Comparison of ENCODE assay signal across 8 cellular contexts in genomic region chrX:72126539-72127140, GRCh38. TPM values are rescaled to one million over a fixed set of nuclear protein-coding genes. Genes with fewer than 3 reads are reported as not detected.
DNase-seq lines count a peak whose midpoint lies in the region; ATAC-seq, FAIRE-seq and TF ChIP-seq lines count a peak whose summit lies in the region.

No MANE protein-coding gene starts in this region.

- peaks cover 0 to 21% (median 0%) of the 10 kb centered on the region in 3 donors for H3K27me3 ChIP-seq in stomach

- H3K4me3 Mint-ChIP-seq in activated T-cell treated with anti-CD3 and anti-CD28 coated beads, Interleukin-2, amount 50 U/mL, for 72 hours, result no peak overlapping the region
- H3K4me3 Mint-ChIP-seq in neural crest cell, result peak overlapping the region; percentile 81

- DNase-seq in DMS 273 (lab: John Stamatoyannopoulos, UW; ENCODE audit: unreplicated experiment) (peak; percentile 95), Kasumi-1 (lab: John Stamatoyannopoulos, UW) (peak; percentile 48 to 56), RCC 7860 (ENCODE audit: low spot score) (peak; percentile 32), fibroblast of pulmonary artery (ENCODE audit: low read depth) (peak; percentile 88), neural crest cell (ENCODE audit: low read depth, low spot score) (peak; percentile 84), stomach (peak; percentile 88)
- peak; percentile 83 to 85 for DNase-seq in activated T-cell treated with anti-CD3 and anti-CD28 coated beads, Interleukin-2, amount 50 U/mL, for 72 hours

- peaks cover 13% of the 10 kb centered on the region for H3K4me1 Mint-ChIP-seq in activated T-cell treated with anti-CD3 and anti-CD28 coated beads, Interleukin-2, amount 50 U/mL, for 72 hours (ENCODE audit: low read depth)
- peaks cover 67% of the 10 kb centered on the region for H3K4me1 Mint-ChIP-seq in neural crest cell

- peak; percentile 87 for ATAC-seq in GM21423 (IDR thresholded peaks at IDR 0.05; ENCODE audit: unreplicated experiment)
- ATAC-seq in activated T-cell treated with anti-CD3 and anti-CD28 coated beads, Interleukin-2, amount 50 U/mL, for 72 hours (replicated peaks in 1 of 2), result peak; percentile 85 to 87

- no peak for TF ChIP-seq EP300 in stomach (IDR thresholded peaks at IDR 0.05)

- no peaks in the 10 kb centered on the region for H3K36me3 Mint-ChIP-seq in activated T-cell treated with anti-CD3 and anti-CD28 coated beads, Interleukin-2, amount 50 U/mL, for 72 hours (ENCODE audit: insufficient read depth in 2 of 2)
- H3K36me3 Mint-ChIP-seq in neural crest cell (ENCODE audit: low read depth), result peaks cover 22% of the 10 kb centered on the region

- H3K27ac Mint-ChIP-seq in activated T-cell treated with anti-CD3 and anti-CD28 coated beads, Interleukin-2, amount 50 U/mL, for 72 hours, result no peak overlapping the region
- H3K27ac Mint-ChIP-seq in neural crest cell (ENCODE audit: unreplicated experiment), result no peak overlapping the region

- H3K4me3 ChIP-seq in fibroblast of pulmonary artery (replicated peaks; ENCODE audit: low read depth, low read length) (no peak overlapping the region), stomach (no peak overlapping the region)

- peak overlapping the region in 4 of 5 donors; percentile 57 to 67 (median 64) for H3K27ac ChIP-seq in stomach

- no peaks in the 10 kb centered on the region for H3K36me3 ChIP-seq in stomach

- no peak for FAIRE-seq in RCC 7860 (lab: Jason Lieb, UNC)

- H3K9me3 Mint-ChIP-seq in activated T-cell treated with anti-CD3 and anti-CD28 coated beads, Interleukin-2, amount 50 U/mL, for 72 hours, result no peaks in the 10 kb centered on the region
- peaks cover 11% of the 10 kb centered on the region for H3K9me3 Mint-ChIP-seq in neural crest cell

- H3K4me1 ChIP-seq in stomach, result peaks cover 4 to 83% (median 40%) of the 10 kb centered on the region in 4 donors

- TF ChIP-seq POLR2A in stomach (IDR thresholded peaks at IDR 0.05), result no peak

- H3K9me3 ChIP-seq in stomach, result peaks cover 0 to under 1% (median 0%) of the 10 kb centered on the region in 4 donors

- peak; percentile 75 for TF ChIP-seq CTCF in fibroblast of pulmonary artery (IDR thresholded peaks at IDR 0.05; ENCODE audit: low read length, missing control alignments)
- TF ChIP-seq CTCF in neural crest cell (conservative IDR thresholded peaks at IDR 0.05), result peak; percentile 77
- TF ChIP-seq CTCF in stomach (IDR thresholded peaks at IDR 0.05), result peak in 5 of 7 experiments; percentile 39 to 90 (median 79)

- H3K27me3 Mint-ChIP-seq in activated T-cell treated with anti-CD3 and anti-CD28 coated beads, Interleukin-2, amount 50 U/mL, for 72 hours (ENCODE audit: low read depth), result peaks cover 84% of the 10 kb centered on the region
- H3K27me3 Mint-ChIP-seq in neural crest cell (ENCODE audit: low read depth), result no peaks in the 10 kb centered on the region

- intact Hi-C loops in stomach (cut with DNase I; ENCODE audit: low total_unique reads), result loop anchor here (5.0 kb wide), 1 partner anchor 104 kb away; no protein-coding TSS in a partner anchor

- 17 to 23% (median 19%) methylated on average over 9 of the region's 9 CpGs for WGBS in stomach, 5 donors

RNA-seq across cellular contexts. Expression of gene RTL5, which starts 5.1 kb away (rescaled TPM):
- total RNA-seq in activated T-cell treated with anti-CD3 and anti-CD28 coated beads, Interleukin-2, amount 50 U/mL, for 72 hours, result under 1 TPM; 0.17 to 0.74 TPM
- 21.7 and 23.0 TPM in 2 replicates for total RNA-seq in neural crest cell
- 1 to 10 TPM in 3 of 5 donors, under 1 TPM in 2; 0.58 to 5.4 (median 2.9) TPM for total RNA-seq in stomach
- 1 to 10 TPM; 1.2 to 3.7 (median 2.3) TPM for polyA plus RNA-seq in stomach

RNA-seq across cellular contexts. Expression of gene PIN4, which starts 54.9 kb away (rescaled TPM):
- 1 to 10 TPM; 4.7 to 6.2 TPM for total RNA-seq in activated T-cell treated with anti-CD3 and anti-CD28 coated beads, Interleukin-2, amount 50 U/mL, for 72 hours
- total RNA-seq in neural crest cell (14.0 and 16.7 TPM in 2 replicates), stomach (10 to 100 TPM in 1 of 5 donors, 1 to 10 TPM in 1, under 1 TPM in 1, not detected in 2; 0.45 to 15.4 (median 7.2) TPM)
- 10 to 100 TPM; 17.4 to 37.8 (median 27.5) TPM for polyA plus RNA-seq in stomach

Comparison
In these comparisons a context has a peak if more than half of its experiments do, and no peak if none do; other contexts are left out.
1. DNase-seq: peak in every context shown above with its lines; median percentile 95 in DMS 273; 88 in fibroblast of pulmonary artery; 88 in stomach; 84 in activated T-cell treated with anti-CD3 and anti-CD28 coated beads, Interleukin-2, amount 50 U/mL, for 72 hours; 84 in neural crest cell; 52 in Kasumi-1; 32 in RCC 7860.